1 cellular context compared by ENCODE assay signal in the genomic region with DNA sequence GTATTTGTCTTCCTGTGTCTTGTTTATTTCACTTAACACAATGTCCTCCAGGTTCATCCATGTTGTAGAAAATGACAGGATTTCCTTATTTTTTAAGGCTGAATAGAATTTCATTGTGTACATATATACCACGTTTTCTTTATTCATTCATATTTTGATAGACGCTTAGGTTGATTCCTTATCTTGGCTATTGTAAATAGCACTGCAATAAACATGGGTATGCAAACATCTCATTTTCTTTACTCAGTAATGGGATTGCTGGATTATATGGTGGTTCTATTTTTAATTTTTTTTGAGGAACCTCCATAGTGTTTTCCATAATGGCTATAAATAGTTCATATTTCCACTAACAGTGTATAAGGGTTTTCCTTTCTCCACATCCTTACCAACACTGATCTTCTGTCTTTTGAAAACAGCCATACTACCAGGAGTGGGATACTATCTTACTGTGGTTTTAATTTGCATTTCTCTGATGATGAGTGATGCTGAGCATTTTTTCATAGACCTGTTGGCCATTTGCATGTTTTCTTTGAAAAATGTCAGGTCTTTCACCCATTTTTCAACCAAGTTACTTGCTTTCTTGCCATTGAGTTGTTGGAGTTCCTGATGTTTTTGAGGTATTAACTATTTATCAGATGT.
TF ChIP-seq lines count a peak whose summit lies in the region.

No MANE protein-coding gene starts in this region.

TF ChIP-seq in GM12891, 5 proteins besides CTCF, POLR2A, EP300 and RAD21:
- TF ChIP-seq TAF1 (IDR thresholded peaks at IDR 0.05; ENCODE audit: low read depth, low read length) = no peak
- 0 out of 2 replicates have a peak, but pooled peaks have one; percentile 36 for TF ChIP-seq POU2F2 (IDR thresholded peaks at IDR 0.05; ENCODE audit: low read depth, low read length)
